13 cellular contexts compared by ENCODE assay signal in genomic region chr15:70234256-70234965, GRCh38.
DNase-seq lines count a peak whose midpoint lies in the region; ATAC-seq, FAIRE-seq and TF ChIP-seq lines count a peak whose summit lies in the region.
"Had no signal": no experiment of that assay in that cellular context is flagged by ENCODE, and none has a peak within 500 bp of the region (broad histone marks: within the 10 kb centered on the region; RNA-seq: fewer than 3 reads in every experiment).

No MANE protein-coding gene starts in this region.

- H2AFZ ChIP-seq in hepatocyte = no peak overlapping the region

- CTCF ChIA-PET in activated CD8-positive, alpha-beta T cell treated with anti-CD3 and anti-CD28 coated beads, Interleukin-2, amount 10 ng/mL, durations not matched to agents 7 days and 5 days (lab: Charles Lee) = interaction anchor here (1.0 to 1.2 kb wide), 2 partner anchors 24 to 230 kb away, joined by 3 to 4 read pairs; no protein-coding TSS in a partner anchor

- H3K9me3 ChIP-seq in hepatocyte (ENCODE audit: low read depth) = no peaks in the 10 kb centered on the region

- H3K79me2 ChIP-seq in hepatocyte = no peaks in the 10 kb centered on the region

- peak; percentile 84 for ATAC-seq in activated CD8-positive, alpha-beta T cell treated with anti-CD3 and anti-CD28 coated beads, Interleukin-2, amount 10 ng/mL, durations not matched to agents 7 days and 5 days
- ATAC-seq: gastrocnemius medialis had no signal

- POLR2A ChIA-PET in activated CD8-positive, alpha-beta T cell treated with anti-CD3 and anti-CD28 coated beads, Interleukin-2, amount 10 ng/mL, durations not matched to agents 7 days and 5 days (lab: Charles Lee) = no interaction called here

- no peaks in the 10 kb centered on the region for H4K20me1 ChIP-seq in hepatocyte (ENCODE audit: insufficient read depth, poor library complexity, severe bottlenecking)

- H3K27me3 ChIP-seq in hepatocyte = no peaks in the 10 kb centered on the region

- H3K4me3 ChIP-seq in AG09309 (ENCODE audit: control insufficient read depth, low read depth, low read length) (no peak overlapping the region), hepatocyte (no peak overlapping the region)
- H3K4me3 ChIP-seq: gastrocnemius medialis, thoracic aorta had no signal

- H3K4me3 Mint-ChIP-seq in activated CD8-positive, alpha-beta T cell treated with anti-CD3 and anti-CD28 coated beads, Interleukin-2, amount 10 ng/mL, durations not matched to agents 7 days and 5 days = no peak overlapping the region
- H3K4me3 Mint-ChIP-seq: CD4-positive, CD25-positive, alpha-beta regulatory T cell had no signal

- 48% methylated on average over 11 of the region's 11 CpGs for WGBS in hepatocyte (ENCODE audit: low lambda C conversion rate, missing lambda C conversion rate)

- DNase-seq in AG09309 (ENCODE audit: low read depth) (peak; percentile 93), GM12891 (ENCODE audit: insufficient read length, low spot score) (no peak), hepatocyte (ENCODE audit: low spot score) (peak; percentile 33), GM13976 (ENCODE audit: low spot score) (no peak), SIG-M5 (lab: John Stamatoyannopoulos, UW) (no peak), AML-193 (lab: John Stamatoyannopoulos, UW) (no peak)
- peak; percentile 59 for DNase-seq in activated CD8-positive, alpha-beta T cell treated with anti-CD3 and anti-CD28 coated beads, Interleukin-2, amount 10 ng/mL, durations not matched to agents 7 days and 5 days
- no peak for DNase-seq in stimulated activated CD4-positive, alpha-beta T cell treated with anti-CD3 and anti-CD28 coated beads, Interleukin-4, amount 100 ng/mL, for 4 hours
- DNase-seq: CD4-positive, CD25-positive, alpha-beta regulatory T cell; cerebellar nuclear complex; gastrocnemius medialis; posterior cingulate gyrus had no signal

- no peak for FAIRE-seq in GM12891 (lab: Jason Lieb, UNC)

- TF ChIP-seq CTCF in AG09309 (IDR thresholded peaks at IDR 0.05; ENCODE audit: control insufficient read depth, insufficient read depth, low read depth, low read length, missing control alignments) = no peak
- TF ChIP-seq CTCF in hepatocyte (IDR thresholded peaks at IDR 0.05; ENCODE audit: poor library complexity) = no peak
- TF ChIP-seq CTCF in GM13976 (IDR thresholded peaks at IDR 0.05; ENCODE audit: borderline replicate concordance, control extremely low read depth, extremely low read depth, insufficient read depth, missing control alignments) = no peak

- in situ Hi-C loops in GM13976 (cut with MboI; ENCODE audit: low sequenced_read_pairs, unreplicated experiment) = no loop called here

- peaks cover 46% of the 10 kb centered on the region for H3K4me1 Mint-ChIP-seq in activated CD8-positive, alpha-beta T cell treated with anti-CD3 and anti-CD28 coated beads, Interleukin-2, amount 10 ng/mL, durations not matched to agents 7 days and 5 days (ENCODE audit: low read depth)

- H3K9me2 ChIP-seq in hepatocyte (replicated peaks; ENCODE audit: insufficient read depth) = no peaks in the 10 kb centered on the region

- H3K27me3 Mint-ChIP-seq in activated CD8-positive, alpha-beta T cell treated with anti-CD3 and anti-CD28 coated beads, Interleukin-2, amount 10 ng/mL, durations not matched to agents 7 days and 5 days (ENCODE audit: low read depth) = peaks cover 16% of the 10 kb centered on the region

- peaks cover 22% of the 10 kb centered on the region for H3K36me3 Mint-ChIP-seq in activated CD8-positive, alpha-beta T cell treated with anti-CD3 and anti-CD28 coated beads, Interleukin-2, amount 10 ng/mL, durations not matched to agents 7 days and 5 days (ENCODE audit: low read depth)

- no peaks in the 10 kb centered on the region for H3K4me1 ChIP-seq in hepatocyte (ENCODE audit: insufficient read depth)
- H3K4me1 ChIP-seq: gastrocnemius medialis had no signal

- H3K27ac ChIP-seq in hepatocyte = no peak overlapping the region
- H3K27ac ChIP-seq: gastrocnemius medialis, thoracic aorta had no signal

- H3K4me2 ChIP-seq in hepatocyte = no peak overlapping the region

- no peaks in the 10 kb centered on the region for H3K36me3 ChIP-seq in hepatocyte (replicated peaks; ENCODE audit: insufficient read depth, low read depth)
- H3K36me3 ChIP-seq: gastrocnemius medialis, thoracic aorta had no signal

- H3K27ac Mint-ChIP-seq in activated CD8-positive, alpha-beta T cell treated with anti-CD3 and anti-CD28 coated beads, Interleukin-2, amount 10 ng/mL, durations not matched to agents 7 days and 5 days = no peak overlapping the region
- H3K27ac Mint-ChIP-seq: CD4-positive, CD25-positive, alpha-beta regulatory T cell had no signal

- TF ChIP-seq POLR2A in GM12891 (IDR thresholded peaks at IDR 0.05; ENCODE audit: low read depth, low read length) = no peak

- peaks cover 26% of the 10 kb centered on the region for H3K9me3 Mint-ChIP-seq in activated CD8-positive, alpha-beta T cell treated with anti-CD3 and anti-CD28 coated beads, Interleukin-2, amount 10 ng/mL, durations not matched to agents 7 days and 5 days (ENCODE audit: insufficient read depth)

TF ChIP-seq in GM12891, 5 proteins besides CTCF, POLR2A, EP300 and RAD21:
- TF ChIP-seq SPI1 (IDR thresholded peaks at IDR 0.05; ENCODE audit: low read depth, low read length) (0 out of 2 replicates have a peak, but pooled peaks have one; percentile 4), PAX5 (IDR thresholded peaks at IDR 0.05; ENCODE audit: insufficient read depth, low read length, severe bottlenecking) (no peak), TAF1 (IDR thresholded peaks at IDR 0.05; ENCODE audit: low read depth, low read length) (no peak), POU2F2 (IDR thresholded peaks at IDR 0.05; ENCODE audit: low read depth, low read length) (no peak)

Comparison
In these comparisons a context has a peak if more than half of its experiments do, and no peak if none do; other contexts are left out.
1. DNase-seq: peak in AG09309 (single experiment), activated CD8-positive, alpha-beta T cell treated with anti-CD3 and anti-CD28 coated beads, Interleukin-2, amount 10 ng/mL, durations not matched to agents 7 days and 5 days (single experiment) and hepatocyte (single experiment); none in GM12891 (single experiment), stimulated activated CD4-positive, alpha-beta T cell treated with anti-CD3 and anti-CD28 coated beads, Interleukin-4, amount 100 ng/mL, for 4 hours (0 of 2), GM13976 (single experiment), SIG-M5 (single experiment) and AML-193 (0 of 2).